10 cellular contexts compared by ENCODE assay signal in the genomic region with DNA sequence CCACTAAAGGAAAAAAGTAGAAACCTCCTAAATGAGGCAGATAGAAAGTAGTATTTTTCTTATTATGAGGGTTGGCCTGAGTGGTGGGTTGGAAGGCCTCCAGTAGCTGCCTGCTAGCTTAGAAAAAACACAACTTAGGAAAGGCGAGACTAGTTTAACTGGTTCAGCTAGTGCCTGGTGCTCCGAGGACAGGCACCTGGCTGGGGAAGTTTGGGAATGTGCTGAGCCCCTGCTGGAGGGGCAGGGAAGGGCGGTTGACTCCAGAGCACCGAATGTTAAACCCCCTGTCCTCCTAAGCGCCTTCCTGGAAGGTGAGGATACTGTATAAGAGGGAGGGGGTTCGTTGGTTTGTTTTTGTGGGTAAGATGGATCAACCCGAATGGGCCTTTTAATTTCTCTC. TPM values are rescaled to one million over a fixed set of nuclear protein-coding genes. Genes with fewer than 3 reads are reported as not detected.
DNase-seq lines count a peak whose midpoint lies in the region; ATAC-seq and TF ChIP-seq lines count a peak whose summit lies in the region.
"Had no signal": no experiment of that assay in that cellular context is flagged by ENCODE, and none has a peak within 500 bp of the region (broad histone marks: within the 10 kb centered on the region; RNA-seq: fewer than 3 reads in every experiment).

No MANE protein-coding gene starts in this region.

- peak overlapping the region; percentile 73 to 75 for H3K27ac ChIP-seq in esophagus (ENCODE audit: low read depth in 2 of 2, low read length in 1 of 2)
- H3K27ac ChIP-seq in psoas muscle, result peak overlapping the region; percentile 36
- H3K27ac ChIP-seq in gastroesophageal sphincter, result no peak overlapping the region
- H3K27ac ChIP-seq: GM23248 had no signal

- 43 to 46% methylated on average over 7 of the region's 7 CpGs for WGBS in esophagus, 2 donors
- WGBS in psoas muscle, 3 donors, result 71 to 81% (median 72%) methylated on average over 7 of the region's 7 CpGs
- WGBS in gastroesophageal sphincter (ENCODE audit: low coverage in 1 of 2), 2 donors, result 61 to 65% methylated on average over 6 to 7 of the region's 7 CpGs

- H3K9me3 ChIP-seq in esophagus (ENCODE audit: control insufficient read depth in 2 of 2, insufficient read depth in 1 of 2, low read depth in 1 of 2, low read length in 1 of 2), result no peaks in the 10 kb centered on the region
- no peaks in the 10 kb centered on the region for H3K9me3 ChIP-seq in psoas muscle
- no peaks in the 10 kb centered on the region for H3K9me3 ChIP-seq in gastroesophageal sphincter

- TF ChIP-seq POLR2A in NB4 (IDR thresholded peaks at IDR 0.05; ENCODE audit: extremely low read depth, insufficient read length) (no peak), gastroesophageal sphincter (IDR thresholded peaks at IDR 0.05) (no peak)

- ATAC-seq in psoas muscle, result no peak
- ATAC-seq in gastroesophageal sphincter, result no peak
- ATAC-seq in GM21447 (IDR thresholded peaks at IDR 0.05; ENCODE audit: unreplicated experiment), result no peak
- no peak for ATAC-seq in HG03045 (IDR thresholded peaks at IDR 0.05; ENCODE audit: unreplicated experiment)

- H3K4me1 ChIP-seq in esophagus (ENCODE audit: control insufficient read depth in 2 of 2, insufficient read depth in 2 of 2, low read length in 1 of 2) (peaks cover 17 to 41% of the 10 kb centered on the region in 2 donors), psoas muscle (peaks cover 46% of the 10 kb centered on the region), gastroesophageal sphincter (peaks cover 0 to 47% (median 18%) of the 10 kb centered on the region in 3 donors)

- peak; percentile 19 for TF ChIP-seq CTCF in NB4 (IDR thresholded peaks at IDR 0.05; ENCODE audit: low read depth, low read length)
- TF ChIP-seq CTCF in psoas muscle (IDR thresholded peaks at IDR 0.05), result peak; percentile 13
- TF ChIP-seq CTCF in gastroesophageal sphincter (IDR thresholded peaks at IDR 0.05), result peak in 1 of 4 experiments; percentile 19

- DNase-seq in NCI-H1417 (lab: John Stamatoyannopoulos, UW) (peak in 2 of 3 experiments; percentile 6 to 11), NCI-H1417 treated with DMSO at 0.1 percent for 48 hours (lab: John Stamatoyannopoulos, UW) (no peak), NB4 (ENCODE audit: low read depth) (no peak), psoas muscle (no peak)
- DNase-seq: GM23248, NCI-H1436 treated with DMSO at 0.1 percent for 48 hours had no signal

- H3K27me3 ChIP-seq in esophagus (ENCODE audit: control insufficient read depth in 1 of 2, insufficient read depth in 2 of 2, low read length in 2 of 2) (no peaks in the 10 kb centered on the region), psoas muscle (ENCODE audit: insufficient read depth in 3 of 3, low read length in 2 of 3) (no peaks in the 10 kb centered on the region), gastroesophageal sphincter (no peaks in the 10 kb centered on the region)

- peaks cover 0 to 11% of the 10 kb centered on the region in 2 donors for H3K36me3 ChIP-seq in esophagus (ENCODE audit: control insufficient read depth in 2 of 2, insufficient read depth in 2 of 2, low read length in 1 of 2)
- H3K36me3 ChIP-seq in psoas muscle (ENCODE audit: insufficient read depth in 1 of 2, low read depth in 1 of 2), result peaks cover 0 to 24% of the 10 kb centered on the region in 2 donors
- peaks cover 0 to 23% of the 10 kb centered on the region in 2 donors for H3K36me3 ChIP-seq in gastroesophageal sphincter

- no peak for TF ChIP-seq EP300 in gastroesophageal sphincter (IDR thresholded peaks at IDR 0.05)

- intact Hi-C loops in psoas muscle (cut with DNase I), result no loop called here

- H3K4me3 ChIP-seq in NB4 (ENCODE audit: low read depth, low read length) (no peak overlapping the region), esophagus (ENCODE audit: low read depth in 1 of 2, low read length in 2 of 2) (no peak overlapping the region), psoas muscle (no peak overlapping the region), gastroesophageal sphincter (no peak overlapping the region)
- H3K4me3 ChIP-seq: GM23248 had no signal

RNA-seq across cellular contexts. Expression of gene LDHD, which starts 19.9 kb away (rescaled TPM):
- polyA plus RNA-seq in esophagus (10 to 100 TPM; 11.8 to 12.6 TPM), psoas muscle (10 to 100 TPM; 20.5 to 37.5 (median 27.8) TPM)
- total RNA-seq in psoas muscle (10 to 100 TPM; 26.2 to 66.6 (median 41.3) TPM), gastroesophageal sphincter (10 to 100 TPM in 2 of 4 donors, 1 to 10 TPM in 2; 5.1 to 12.8 (median 8.6) TPM)

RNA-seq across cellular contexts. Expression of gene ZFP1, which starts 51.6 kb away (rescaled TPM):
- polyA plus RNA-seq in esophagus (1 to 10 TPM; 2.5 TPM), psoas muscle (10 to 100 TPM in 1 of 3 donors, 1 to 10 TPM in 2; 3.4 to 10.4 (median 4.5) TPM)
- total RNA-seq in psoas muscle (1 to 10 TPM; 6.0 to 8.1 (median 6.4) TPM), gastroesophageal sphincter (10 to 100 TPM in 3 of 4 donors, 1 to 10 TPM in 1; 9.8 to 18.4 (median 15.4) TPM)

Comparison
In these comparisons a context has a peak if more than half of its experiments do, and no peak if none do; other contexts are left out.
1. DNase-seq: peak in NCI-H1417 (2 of 3); none in NCI-H1417 treated with DMSO at 0.1 percent for 48 hours (single experiment), NB4 (single experiment) and psoas muscle (0 of 2).
2. H3K27ac ChIP-seq: peak in esophagus (2 of 2) and psoas muscle (single experiment); none in gastroesophageal sphincter (0 of 4).